Comparison of ENCODE assay signal across 8 cellular contexts in the genomic region with DNA sequence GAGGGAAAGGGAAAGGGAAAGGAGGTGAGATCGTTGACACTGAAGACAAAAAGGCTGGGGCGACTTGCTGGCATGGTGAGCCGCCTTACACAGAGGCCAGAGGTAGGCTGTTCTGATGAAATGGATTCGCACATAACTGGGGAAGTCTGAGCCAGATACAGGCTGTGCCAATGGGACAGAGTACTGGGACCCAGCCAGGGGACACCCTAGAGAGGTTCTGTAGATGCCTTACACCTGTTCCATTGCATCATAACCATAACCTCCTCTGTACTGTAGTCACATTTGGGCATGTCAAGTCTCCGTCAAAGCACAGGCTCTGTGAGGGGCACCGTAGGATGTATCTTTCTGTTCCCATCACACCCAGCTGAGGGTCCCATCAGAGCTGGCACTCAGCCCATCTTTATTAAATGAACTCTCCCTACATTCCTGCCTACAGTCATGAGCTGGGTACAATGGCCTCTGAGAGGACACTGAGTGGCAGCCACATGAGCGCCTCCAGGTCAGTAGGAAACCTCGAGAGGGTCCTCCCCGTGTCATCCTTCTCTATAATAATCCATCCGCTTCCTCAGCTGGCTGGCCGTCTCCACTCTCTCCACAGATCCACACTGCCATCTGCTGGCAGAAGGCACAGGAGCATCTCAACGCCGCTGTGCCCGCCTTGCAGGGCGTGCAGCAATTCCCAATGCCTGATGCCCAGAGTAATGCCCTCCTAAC.
DNase-seq lines count a peak whose midpoint lies in the region; ATAC-seq and TF ChIP-seq lines count a peak whose summit lies in the region.

No MANE protein-coding gene starts in this region.

- peak; percentile 28 to 89 for TF ChIP-seq CTCF in suprapubic skin (IDR thresholded peaks at IDR 0.05)

- 22% methylated on average over 15 of the region's 15 CpGs for WGBS in suprapubic skin

- peak; percentile 88 for ATAC-seq in GM21528 (IDR thresholded peaks at IDR 0.05; ENCODE audit: low FRiP score, unreplicated experiment)

- no peaks in the 10 kb centered on the region for H3K9me3 ChIP-seq in suprapubic skin

- H3K4me1 ChIP-seq in suprapubic skin = peaks cover 6% of the 10 kb centered on the region

- H3K27ac ChIP-seq in suprapubic skin = no peak overlapping the region

- H3K4me3 ChIP-seq in suprapubic skin = no peak overlapping the region

- TF ChIP-seq EP300 in suprapubic skin (IDR thresholded peaks at IDR 0.05) = no peak

- no peaks in the 10 kb centered on the region for H3K36me3 ChIP-seq in suprapubic skin

- H3K27me3 ChIP-seq in suprapubic skin = no peaks in the 10 kb centered on the region

- TF ChIP-seq POLR2A in suprapubic skin (IDR thresholded peaks at IDR 0.05) = no peak

- DNase-seq in DMS53 treated with DMSO at 0.1 percent for 48 hours (lab: John Stamatoyannopoulos, UW; ENCODE audit: unreplicated experiment) (peak; percentile 70), HuH-7.5 (ENCODE audit: low spot score) (peak; percentile 57), RKO (ENCODE audit: low spot score) (peak; percentile 71), fibroblast of the conjunctiva (ENCODE audit: low read depth) (peak; percentile 51), occipital lobe (lab: John Stamatoyannopoulos, UW) (peak; percentile 67), suprapubic skin (ENCODE audit: low spot score in 2 of 2) (peak; percentile 77 to 84)
- DNase-seq in activated T-helper 1 cell treated with anti-CD3 and anti-CD28 coated beads, Interleukin-2, amount 50 U/mL, for 16 hours (ENCODE audit: low read depth in 1 of 2, low spot score in 1 of 2) = peak; percentile 37 to 38
